9 cellular contexts compared by ENCODE assay signal in the genomic region with DNA sequence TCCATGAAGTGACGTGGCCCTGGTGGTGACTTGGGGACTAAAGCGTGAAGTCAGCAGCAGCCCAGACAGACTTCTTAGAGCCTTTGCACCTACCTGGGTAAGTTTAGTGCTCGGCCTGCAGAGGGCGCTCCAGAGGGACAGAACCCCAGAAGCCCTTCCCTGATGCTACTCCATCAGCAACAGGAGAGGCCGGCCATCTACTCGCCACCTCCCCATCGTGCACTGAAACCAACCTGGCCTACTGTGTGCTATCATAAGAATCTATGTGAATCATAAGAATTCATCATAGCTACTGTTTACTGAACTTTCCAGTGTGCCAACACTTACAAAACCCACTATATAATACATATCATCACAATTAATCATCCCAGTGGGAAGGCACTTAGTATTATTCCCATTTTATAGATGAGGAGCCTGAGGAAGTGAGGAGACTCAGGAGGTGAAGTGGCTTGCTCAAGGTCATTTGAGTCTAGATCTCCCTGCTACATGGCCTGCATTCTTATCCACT. TPM values are rescaled to one million over a fixed set of nuclear protein-coding genes. Genes with fewer than 3 reads are reported as not detected.
A peak's percentile ranks its signal among the peaks of the same experiment; 100 is the strongest.
DNase-seq lines count a peak whose midpoint lies in the region; ATAC-seq and TF ChIP-seq lines count a peak whose summit lies in the region.
"Had no signal": no experiment of that assay in that cellular context is flagged by ENCODE, and none has a peak within 500 bp of the region (broad histone marks: within the 10 kb centered on the region; RNA-seq: fewer than 3 reads in every experiment).

No MANE protein-coding gene starts in this region.

- peaks cover 20 to 24% of the 10 kb centered on the region in 2 donors for H3K27me3 Mint-ChIP-seq in natural killer cell (ENCODE audit: low read depth in 2 of 2)
- H3K27me3 Mint-ChIP-seq in natural killer cell treated with Interleukin-12 subunit alpha and Interleukin-12 subunit beta and Interleukin-15 and Interleukin-18, amount 100 ng/mL, for 72 hours: peaks cover 12 to 15% of the 10 kb centered on the region in 2 donors

- no peak overlapping the region for H3K4me3 ChIP-seq in SJCRH30

- no peak overlapping the region for H3K27ac Mint-ChIP-seq in natural killer cell
- H3K27ac Mint-ChIP-seq in natural killer cell treated with Interleukin-12 subunit alpha and Interleukin-12 subunit beta and Interleukin-15 and Interleukin-18, amount 100 ng/mL, for 72 hours: no peak overlapping the region
- H3K27ac Mint-ChIP-seq: activated naive CD8-positive, alpha-beta T cell had no signal

- H3K4me1 Mint-ChIP-seq in natural killer cell: peaks cover 3 to 4% of the 10 kb centered on the region in 2 donors
- H3K4me1 Mint-ChIP-seq in natural killer cell treated with Interleukin-12 subunit alpha and Interleukin-12 subunit beta and Interleukin-15 and Interleukin-18, amount 100 ng/mL, for 72 hours (ENCODE audit: low read depth in 2 of 2): no peaks in the 10 kb centered on the region

- no peaks in the 10 kb centered on the region for H3K27me3 ChIP-seq in SJCRH30

- H3K36me3 Mint-ChIP-seq in natural killer cell: no peaks in the 10 kb centered on the region
- H3K36me3 Mint-ChIP-seq in natural killer cell treated with Interleukin-12 subunit alpha and Interleukin-12 subunit beta and Interleukin-15 and Interleukin-18, amount 100 ng/mL, for 72 hours: no peaks in the 10 kb centered on the region
- H3K36me3 Mint-ChIP-seq: activated naive CD8-positive, alpha-beta T cell had no signal

- no peaks in the 10 kb centered on the region for H3K9me3 Mint-ChIP-seq in natural killer cell
- peaks cover 4% of the 10 kb centered on the region for H3K9me3 Mint-ChIP-seq in natural killer cell treated with Interleukin-12 subunit alpha and Interleukin-12 subunit beta and Interleukin-15 and Interleukin-18, amount 100 ng/mL, for 72 hours

- H3K4me3 Mint-ChIP-seq in natural killer cell: no peak overlapping the region
- no peak overlapping the region for H3K4me3 Mint-ChIP-seq in natural killer cell treated with Interleukin-12 subunit alpha and Interleukin-12 subunit beta and Interleukin-15 and Interleukin-18, amount 100 ng/mL, for 72 hours
- H3K4me3 Mint-ChIP-seq: activated naive CD8-positive, alpha-beta T cell had no signal

- no peak overlapping the region for H3K27ac ChIP-seq in SJCRH30

- no peaks in the 10 kb centered on the region for H3K9me3 ChIP-seq in SJCRH30 (replicated peaks)

- TF ChIP-seq POLR2A in erythroblast (IDR thresholded peaks at IDR 0.05; ENCODE audit: low read length): no peak

- intact Hi-C loops in natural killer cell (cut with micrococcal nuclease): no loop called here

- peaks cover 35% of the 10 kb centered on the region for H3K4me1 ChIP-seq in SJCRH30

- H3K36me3 ChIP-seq in SJCRH30: 0 out of 2 replicates have a peak, but pooled peaks cover 2% of the 10 kb centered on the region

- in situ Hi-C loops in G401 (cut with HindIII; ENCODE audit: low sequenced_read_pairs): no loop called here

- peak; percentile 19 for TF ChIP-seq CTCF in natural killer cell (IDR thresholded peaks at IDR 0.05)

- DNase-seq in natural killer cell (no peak), SJCRH30 (peak; percentile 43 to 60), erythroblast (lab: John Stamatoyannopoulos, UW) (peak; percentile 62 to 77), cortex of kidney (lab: John Stamatoyannopoulos, UW) (no peak), G401 (ENCODE audit: low spot score) (no peak)
- no peak for DNase-seq in natural killer cell treated with Interleukin-12 subunit alpha and Interleukin-12 subunit beta and Interleukin-15 and Interleukin-18, amount 100 ng/mL, for 72 hours (ENCODE audit: low spot score)
- peak; percentile 44 for DNase-seq in stimulated activated CD8-positive, alpha-beta memory T cell treated with anti-CD3 and anti-CD28 coated beads, Interleukin-2, amount 100 ng/mL, for 48 hours (ENCODE audit: low read depth in 2 of 2)

- ATAC-seq in natural killer cell (no peak), GM18870 (IDR thresholded peaks at IDR 0.05; ENCODE audit: unreplicated experiment) (no peak)
- ATAC-seq in natural killer cell treated with Interleukin-12 subunit alpha and Interleukin-12 subunit beta and Interleukin-15 and Interleukin-18, amount 100 ng/mL, for 72 hours: no peak

RNA-seq across cellular contexts. Expression of a gene that starts 7.9 kb away (rescaled TPM):
- total RNA-seq in natural killer cell: under 1 TPM; 0.29 to 0.93 (median 0.64) TPM
- not detected for total RNA-seq in natural killer cell treated with Interleukin-12 subunit alpha and Interleukin-12 subunit beta and Interleukin-15 and Interleukin-18, amount 100 ng/mL, for 72 hours
- 0.18 and 0.32 TPM in 2 replicates for total RNA-seq in SJCRH30 (2014; rRNA removed; shearing (Covaris generic))
- total RNA-seq in G401 (2014; rRNA removed; shearing (Covaris generic)): 1.8 and 2.2 TPM in 2 replicates

Comparison
In these comparisons a context has a peak if more than half of its experiments do, and no peak if none do; other contexts are left out.
1. DNase-seq: peak in SJCRH30 (2 of 2), erythroblast (2 of 2) and stimulated activated CD8-positive, alpha-beta memory T cell treated with anti-CD3 and anti-CD28 coated beads, Interleukin-2, amount 100 ng/mL, for 48 hours (2 of 2); none in natural killer cell (single experiment), natural killer cell treated with Interleukin-12 subunit alpha and Interleukin-12 subunit beta and Interleukin-15 and Interleukin-18, amount 100 ng/mL, for 72 hours (single experiment), cortex of kidney (single experiment) and G401 (single experiment).